Comparison of ENCODE assay signal across 21 cellular contexts in the genomic region with DNA sequence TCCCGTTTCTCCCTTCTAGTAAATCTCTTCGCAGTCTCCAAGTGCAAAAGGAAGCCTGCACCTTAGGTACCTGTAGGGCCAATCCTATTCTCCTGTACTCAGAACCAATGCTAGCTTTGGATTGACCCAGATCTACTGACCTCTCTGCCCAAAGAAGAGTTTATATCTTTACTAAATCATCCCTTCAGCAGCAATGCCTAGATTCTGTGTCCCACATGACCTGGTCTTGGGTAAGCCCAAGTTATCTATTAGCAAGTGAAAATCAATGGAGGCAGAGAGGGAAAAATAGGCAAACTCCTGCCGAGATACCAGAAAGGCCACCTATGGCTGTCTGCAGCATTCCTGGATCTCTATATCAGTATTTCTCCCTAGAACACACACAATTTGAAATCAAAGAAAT. TPM values are rescaled to one million over a fixed set of nuclear protein-coding genes. Genes with fewer than 3 reads are reported as not detected.
DNase-seq lines count a peak whose midpoint lies in the region; ATAC-seq, FAIRE-seq and TF ChIP-seq lines count a peak whose summit lies in the region.
"Had no signal": no experiment of that assay in that cellular context is flagged by ENCODE, and none has a peak within 500 bp of the region (broad histone marks: within the 10 kb centered on the region; RNA-seq: fewer than 3 reads in every experiment).

No MANE protein-coding gene starts in this region.

- peaks cover 84% of the 10 kb centered on the region for H3K4me1 ChIP-seq in A549
- H3K4me1 ChIP-seq in PC-9 (replicated peaks; ENCODE audit: insufficient read depth) = peaks cover 65% of the 10 kb centered on the region
- H3K4me1 ChIP-seq in aorta (ENCODE audit: control insufficient read depth in 1 of 2, insufficient read depth in 2 of 2, low read length in 2 of 2) = no peaks in the 10 kb centered on the region
- H3K4me1 ChIP-seq: BE2C had no signal

- no peaks in the 10 kb centered on the region for H3K9me3 Mint-ChIP-seq in memory B cell
- H3K9me3 Mint-ChIP-seq: CD4-positive, CD25-positive, alpha-beta regulatory T cell; CD8-positive, alpha-beta memory T cell; GM23338; HFFc6 had no signal

- peaks cover 61% of the 10 kb centered on the region for H3F3A ChIP-seq in PC-9 (ENCODE audit: insufficient read depth, low read depth)

- peaks cover 2% of the 10 kb centered on the region for H3K36me3 Mint-ChIP-seq in memory B cell

- intact Hi-C loops in PC-9 (cut with micrococcal nuclease; ENCODE audit: unreplicated experiment) = loop anchor here (10.0 kb wide), 2 partner anchors 100 to 790 kb away; no protein-coding TSS in a partner anchor
- intact Hi-C loops in aorta (cut with DNase I) = no loop called here

- no peak for TF ChIP-seq RAD21 in A549 (conservative IDR thresholded peaks at IDR 0.05 in 1 of 2, IDR thresholded peaks at IDR 0.05 in 1 of 2)

- 98% methylated on average over 3 of the region's 3 CpGs for WGBS in A549 (ENCODE audit: missing lambda C conversion rate)
- WGBS in aorta, 2 donors = 64 to 82% methylated on average over 3 of the region's 3 CpGs

- no peak for ATAC-seq in A549
- peak; percentile 70 for ATAC-seq in left lobe of liver
- ATAC-seq in memory B cell (ENCODE audit: low read depth) = no peak
- no peak for ATAC-seq in aorta (ENCODE audit: low FRiP score)
- ATAC-seq: GM23338, HCT116 had no signal

- H3K9me2 ChIP-seq in PC-9 (ENCODE audit: insufficient read depth) = no peaks in the 10 kb centered on the region

- peaks cover 10% of the 10 kb centered on the region; the same call in 1 of the 2 replicates for H3K79me2 ChIP-seq in PC-9 (ENCODE audit: low read depth)

- POLR2A ChIA-PET in A549 (lab: Yijun Ruan, JAX) = interaction anchor here (0.6 kb wide), 1 partner anchor 118 kb away, joined by 3 read pairs; no protein-coding TSS in a partner anchor
- POLR2A ChIA-PET in PC-9 (lab: Charles Lee; ENCODE audit: unreplicated experiment) = interaction anchor here (0.7 kb wide), 1 partner anchor 245 kb away, joined by 6 read pairs; no protein-coding TSS in a partner anchor

- no peak for FAIRE-seq in A549 (lab: Jason Lieb, UNC)
- FAIRE-seq: D721Med, G401.6, GM12892, GM18507, H54 had no signal

- TF ChIP-seq POLR2A in A549 (IDR thresholded peaks at IDR 0.05; ENCODE audit: low read length) = no peak

- no peaks in the 10 kb centered on the region for H3K27me3 Mint-ChIP-seq in memory B cell
- H3K27me3 Mint-ChIP-seq: CD4-positive, CD25-positive, alpha-beta regulatory T cell; CD8-positive, alpha-beta memory T cell had no signal

- H3K27me3 ChIP-seq in PC-9 (ENCODE audit: insufficient read depth, low read depth) = no peaks in the 10 kb centered on the region
- no peaks in the 10 kb centered on the region for H3K27me3 ChIP-seq in aorta (ENCODE audit: control insufficient read depth in 1 of 2, insufficient read depth in 2 of 2, low read length in 1 of 2)
- H3K27me3 ChIP-seq: BE2C had no signal

- H3K27ac ChIP-seq in A549 = peak overlapping the region; percentile 74 to 95; a peak in 5 of 6 replicates
- H3K27ac ChIP-seq in PC-9 = peak overlapping the region; percentile 95
- H3K27ac ChIP-seq in aorta (ENCODE audit: low read depth in 1 of 2, low read length in 2 of 2) = no peak overlapping the region

- H3K27ac Mint-ChIP-seq in memory B cell = peak overlapping the region; percentile 14
- H3K27ac Mint-ChIP-seq: GM23338, HFFc6 had no signal

- CTCF ChIA-PET in A549 (lab: Yijun Ruan, JAX) = interaction anchor here (0.6 to 5.8 kb wide), 9 partner anchors 16 to 264 kb away, joined by 3 to 66 read pairs (median 6); a partner anchor contains a TSS
- CTCF ChIA-PET in PC-9 (lab: Charles Lee) = no interaction called here

- DNase-seq in A549 (ENCODE audit: low read depth in 1 of 2, low spot score in 1 of 2) = no peak
- no peak for DNase-seq in PC-9
- peak; percentile 57 for DNase-seq in left lobe of liver (ENCODE audit: low spot score)
- DNase-seq in memory B cell (ENCODE audit: low spot score in 2 of 2) = no peak
- no peak for DNase-seq in stimulated activated CD4-positive, alpha-beta T cell treated with anti-CD3 and anti-CD28 coated beads, Interleukin-2, amount 100 ng/mL, for 48 hours
- no peak for DNase-seq in stimulated activated CD4-positive, alpha-beta T cell treated with anti-CD3 and anti-CD28 coated beads, Interleukin-4, amount 100 ng/mL, for 4 hours
- DNase-seq in 8988T = no peak
- DNase-seq in aorta = no peak
- DNase-seq: ACHN; BE2C; CD4-positive, CD25-positive, alpha-beta regulatory T cell; CD8-positive, alpha-beta memory T cell; COR-L47; HFFc6 had no signal

- no peak overlapping the region for H3K4me3 ChIP-seq in A549
- no peak overlapping the region for H3K4me3 ChIP-seq in PC-9
- no peak overlapping the region for H3K4me3 ChIP-seq in aorta (ENCODE audit: low read length in 2 of 2)
- H3K4me3 ChIP-seq: GM23338 had no signal

- no peak for TF ChIP-seq CTCF in A549 (IDR thresholded peaks at IDR 0.05)
- no peak for TF ChIP-seq CTCF in PC-9 (conservative IDR thresholded peaks at IDR 0.05)

- no TSS peak for BruUV-seq in PC-9 (replicated peaks; lab: Mats Ljungman, UMichigan)

- peaks cover 8% of the 10 kb centered on the region for H3K4me1 Mint-ChIP-seq in memory B cell
- H3K4me1 Mint-ChIP-seq: CD8-positive, alpha-beta memory T cell had no signal

- no peak overlapping the region for H3K4me3 Mint-ChIP-seq in memory B cell
- H3K4me3 Mint-ChIP-seq: CD4-positive, CD25-positive, alpha-beta regulatory T cell; CD8-positive, alpha-beta memory T cell; GM23338; HFFc6 had no signal

- H3K36me3 ChIP-seq in PC-9 (ENCODE audit: low read depth) (peaks cover 3% of the 10 kb centered on the region; the same call in 1 of the 2 replicates), aorta (ENCODE audit: control insufficient read depth in 1 of 2, insufficient read depth in 2 of 2, low read length in 1 of 2) (no peaks in the 10 kb centered on the region)

- H2AFZ ChIP-seq in PC-9 = no peak overlapping the region
- H2AFZ ChIP-seq: GM23338 had no signal

- H3K9me3 ChIP-seq in A549 (no peaks in the 10 kb centered on the region), PC-9 (ENCODE audit: insufficient read depth, low read depth) (0 out of 2 replicates have a peak, but pooled peaks cover 3% of the 10 kb centered on the region), aorta (ENCODE audit: control insufficient read depth, low read length) (no peaks in the 10 kb centered on the region)
- H3K9me3 ChIP-seq: BE2C had no signal

- H3K4me2 ChIP-seq in A549 (no peak overlapping the region), PC-9 (no peak overlapping the region)
- H3K4me2 ChIP-seq: GM23338 had no signal

- H4K20me1 ChIP-seq in PC-9 (ENCODE audit: insufficient read depth) = no peaks in the 10 kb centered on the region

- no peak for TF ChIP-seq EP300 in A549 (IDR thresholded peaks at IDR 0.05)

TF ChIP-seq in A549, 52 proteins besides CTCF, POLR2A, EP300 and RAD21:
- TF ChIP-seq RNF2 (IDR thresholded peaks at IDR 0.05; ENCODE audit: borderline replicate concordance, low read depth) = no peak
- TF ChIP-seq ZNF302 (CRISPR knock-in tag; IDR thresholded peaks at IDR 0.05) = no peak
- TF ChIP-seq PHF8 (IDR thresholded peaks at IDR 0.05; ENCODE audit: borderline replicate concordance, low read depth) = no peak
- TF ChIP-seq NFE2L2 (conservative IDR thresholded peaks at IDR 0.05; ENCODE audit: low read length) = no peak
- no peak for TF ChIP-seq FOSB (CRISPR knock-in tag; IDR thresholded peaks at IDR 0.05)

RNA-seq across cellular contexts. Expression of a gene that starts 60.0 kb away (rescaled TPM):
- 18.6 and 21.7 TPM in 2 replicates for polyA plus RNA-seq in A549 (2011; rRNA removed)
- 6.3 and 7.3 TPM in 2 replicates for polyA plus RNA-seq in A549 (2012; cell fraction: cytosol; rRNA removed)
- 8.6 and 12.3 TPM in 2 replicates for polyA plus RNA-seq in A549 (2012; cell fraction: nucleus; rRNA removed)
- 14.1 to 17.9 TPM (median 15.7 TPM) in 3 replicates for polyA plus RNA-seq in A549 (2017; fragmentation: RNase III; extraction: RNeasy Plus Mini Kit Qiagen cat#74134 plus additional on column Dnase treatment)
- 22.4 and 24.8 TPM in 2 replicates for polyA minus RNA-seq in A549 (2011; rRNA and poly(A)+ RNA removed)
- total RNA-seq in PC-9 (2021) = 16.5 and 23.2 TPM in 2 replicates
- total RNA-seq in left lobe of liver = 3.2 TPM
- total RNA-seq in aorta = 10 to 100 TPM; 13.9 to 14.3 TPM
- polyA plus RNA-seq in aorta = 1 to 10 TPM; 3.4 to 4.1 TPM

Comparison
In these comparisons a context has a peak if more than half of its experiments do, and no peak if none do; other contexts are left out.
1. H3K27ac ChIP-seq: peak in A549 (2 of 2) and PC-9 (single experiment); none in aorta (0 of 2).